ENCODE assay signal across 27 cellular contexts in genomic region chr5:10151656-10152055, GRCh38.
DNase-seq lines count a peak whose midpoint lies in the region; ATAC-seq, FAIRE-seq and TF ChIP-seq lines count a peak whose summit lies in the region.
"Had no signal": no experiment of that assay in that cellular context is flagged by ENCODE, and none has a peak within 500 bp of the region (broad histone marks: within the 10 kb centered on the region; RNA-seq: fewer than 3 reads in every experiment).

No MANE protein-coding gene starts in this region.

- no peaks in the 10 kb centered on the region for H3K4me1 Mint-ChIP-seq in T-helper 17 cell

- no peak overlapping the region for H3K4me3 Mint-ChIP-seq in T-helper 17 cell
- H3K4me3 Mint-ChIP-seq: CD4-positive, alpha-beta T cell had no signal

- peaks cover 12% of the 10 kb centered on the region for H3K27me3 Mint-ChIP-seq in T-helper 17 cell

- DNase-seq in ELR (ENCODE audit: low read depth) (peak; percentile 15), M059J (ENCODE audit: low read depth) (peak; percentile 22), bronchial epithelial cell (ENCODE audit: low read depth) (peak; percentile 5), fibroblast of mammary gland (ENCODE audit: low read depth) (peak; percentile 1), NCI-H748 (lab: John Stamatoyannopoulos, UW; ENCODE audit: unreplicated experiment) (no peak), T-helper 17 cell (no peak)
- DNase-seq: CD4-positive, alpha-beta T cell; DMS79; EL; GF-D8; GOT3; Karpas-422; NCI-H1105 treated with DMSO at 0.1 percent for 48 hours; NCI-H146; NCI-H1930; NCI-H2107; NCI-H446; NCI-H524 treated with DMSO at 0.1 percent for 48 hours; NCI-H82; NK-92 treated with Interleukin-12 subunit alpha and Interleukin-12 subunit beta, amount 100 ng/mL, for 24 hours; SHP77 had no signal

- no peak for ATAC-seq in HG03457 (IDR thresholded peaks at IDR 0.05; ENCODE audit: unreplicated experiment)
- no peak for ATAC-seq in T-helper 17 cell
- no peak for ATAC-seq in HG02642 (IDR thresholded peaks at IDR 0.05; ENCODE audit: poor library complexity, unreplicated experiment)

- no peak for FAIRE-seq in bronchial epithelial cell (lab: Jason Lieb, UNC)
- FAIRE-seq: A204.1, D721Med, GM12891 had no signal

- H3K9me3 ChIP-seq in T-helper 17 cell (ENCODE audit: control insufficient read depth, low read length, poor library complexity, severe bottlenecking): no peaks in the 10 kb centered on the region
- H3K9me3 ChIP-seq: BLaER1 treated with 17β-estradiol and CSF1 and Interleukin-3, amounts not matched to agents 10 nM and 100 nM had no signal

- no peaks in the 10 kb centered on the region for H3K36me3 ChIP-seq in bronchial epithelial cell (ENCODE audit: control insufficient read depth, insufficient read depth, low read length)
- H3K36me3 ChIP-seq: BLaER1 treated with 17β-estradiol and CSF1 and Interleukin-3, amounts not matched to agents 10 nM and 100 nM had no signal

- no peaks in the 10 kb centered on the region for H3K27me3 ChIP-seq in bronchial epithelial cell (ENCODE audit: control insufficient read depth, insufficient read depth, low read length)
- H3K27me3 ChIP-seq: BLaER1 treated with 17β-estradiol and CSF1 and Interleukin-3, amounts not matched to agents 10 nM and 100 nM had no signal

- H3K4me3 ChIP-seq in bronchial epithelial cell (ENCODE audit: low read depth, low read length) (no peak overlapping the region), fibroblast of mammary gland (ENCODE audit: control insufficient read depth, low read depth, low read length) (no peak overlapping the region)
- H3K4me3 ChIP-seq: BLaER1 treated with 17β-estradiol and CSF1 and Interleukin-3, amounts not matched to agents 10 nM and 100 nM had no signal

- no peaks in the 10 kb centered on the region for H3K36me3 Mint-ChIP-seq in T-helper 17 cell (ENCODE audit: low read depth)

- TF ChIP-seq CTCF in bronchial epithelial cell (IDR thresholded peaks at IDR 0.05; ENCODE audit: insufficient read depth, low read length, severe bottlenecking) (no peak), fibroblast of mammary gland (conservative IDR thresholded peaks at IDR 0.05; ENCODE audit: control insufficient read depth, insufficient read depth, low read depth, low read length) (no peak)

- H3K27ac Mint-ChIP-seq in T-helper 17 cell: no peak overlapping the region
- H3K27ac Mint-ChIP-seq: CD4-positive, alpha-beta T cell had no signal

Comparison
In these comparisons a context has a peak if more than half of its experiments do, and no peak if none do; other contexts are left out.
1. DNase-seq: peak in ELR (single experiment), M059J (single experiment), bronchial epithelial cell (single experiment) and fibroblast of mammary gland (single experiment); none in NCI-H748 (single experiment) and T-helper 17 cell (0 of 3).